ENCODE assay signal across 1 cellular context in genomic region chr19:49877020-49877878, GRCh38.
A peak's percentile ranks its signal among the peaks of the same experiment; 100 is the strongest.
TF ChIP-seq lines count a peak whose summit lies in the region.

Gene AKT1S1 (minus strand): TSS chr19:49877355. CDS start chr19:49873295, 4,060 bp downstream.
Gene TBC1D17 (plus strand): TSS chr19:49877702. CDS start chr19:49877724, 22 bp downstream.

TF ChIP-seq in liver, 16 proteins besides CTCF, POLR2A, EP300 and RAD21 (continued from another document):
- TF ChIP-seq, protein P1, sequence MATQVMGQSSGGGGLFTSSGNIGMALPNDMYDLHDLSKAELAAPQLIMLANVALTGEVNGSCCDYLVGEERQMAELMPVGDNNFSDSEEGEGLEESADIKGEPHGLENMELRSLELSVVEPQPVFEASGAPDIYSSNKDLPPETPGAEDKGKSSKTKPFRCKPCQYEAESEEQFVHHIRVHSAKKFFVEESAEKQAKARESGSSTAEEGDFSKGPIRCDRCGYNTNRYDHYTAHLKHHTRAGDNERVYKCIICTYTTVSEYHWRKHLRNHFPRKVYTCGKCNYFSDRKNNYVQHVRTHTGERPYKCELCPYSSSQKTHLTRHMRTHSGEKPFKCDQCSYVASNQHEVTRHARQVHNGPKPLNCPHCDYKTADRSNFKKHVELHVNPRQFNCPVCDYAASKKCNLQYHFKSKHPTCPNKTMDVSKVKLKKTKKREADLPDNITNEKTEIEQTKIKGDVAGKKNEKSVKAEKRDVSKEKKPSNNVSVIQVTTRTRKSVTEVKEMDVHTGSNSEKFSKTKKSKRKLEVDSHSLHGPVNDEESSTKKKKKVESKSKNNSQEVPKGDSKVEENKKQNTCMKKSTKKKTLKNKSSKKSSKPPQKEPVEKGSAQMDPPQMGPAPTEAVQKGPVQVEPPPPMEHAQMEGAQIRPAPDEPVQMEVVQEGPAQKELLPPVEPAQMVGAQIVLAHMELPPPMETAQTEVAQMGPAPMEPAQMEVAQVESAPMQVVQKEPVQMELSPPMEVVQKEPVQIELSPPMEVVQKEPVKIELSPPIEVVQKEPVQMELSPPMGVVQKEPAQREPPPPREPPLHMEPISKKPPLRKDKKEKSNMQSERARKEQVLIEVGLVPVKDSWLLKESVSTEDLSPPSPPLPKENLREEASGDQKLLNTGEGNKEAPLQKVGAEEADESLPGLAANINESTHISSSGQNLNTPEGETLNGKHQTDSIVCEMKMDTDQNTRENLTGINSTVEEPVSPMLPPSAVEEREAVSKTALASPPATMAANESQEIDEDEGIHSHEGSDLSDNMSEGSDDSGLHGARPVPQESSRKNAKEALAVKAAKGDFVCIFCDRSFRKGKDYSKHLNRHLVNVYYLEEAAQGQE (IDR thresholded peaks at IDR 0.05) = no peak
- TF ChIP-seq, protein P2, sequence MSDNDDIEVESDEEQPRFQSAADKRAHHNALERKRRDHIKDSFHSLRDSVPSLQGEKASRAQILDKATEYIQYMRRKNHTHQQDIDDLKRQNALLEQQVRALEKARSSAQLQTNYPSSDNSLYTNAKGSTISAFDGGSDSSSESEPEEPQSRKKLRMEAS (IDR thresholded peaks at IDR 0.05) = peak; percentile 98
